In genomic region chr4:124974163-124974562, GRCh38 we compare ENCODE assay signal across 19 cellular contexts.
"Had no signal": no experiment of that assay in that cellular context is flagged by ENCODE, and none has a peak within 500 bp of the region (broad histone marks: within the 10 kb centered on the region; RNA-seq: fewer than 3 reads in every experiment).

No MANE protein-coding gene starts in this region.

- H3K36me3 ChIP-seq: ascending aorta, breast epithelium, prostate gland, transverse colon, vagina had no signal

- H3K9me3 ChIP-seq: ascending aorta, breast epithelium, prostate gland, transverse colon, vagina had no signal

- H3K27me3 ChIP-seq: ascending aorta, breast epithelium, transverse colon, vagina had no signal

- H3K4me1 ChIP-seq: ascending aorta, breast epithelium, prostate gland, transverse colon, vagina had no signal

- DNase-seq: activated CD4-positive, alpha-beta T cell treated with anti-CD3 and anti-CD28 coated beads, Interleukin-2, amount 10 ng/mL, durations not matched to agents 7 days and 5 days; activated CD8-positive, alpha-beta T cell treated with anti-CD3 and anti-CD28 coated beads, Interleukin-2, amount 10 ng/mL, durations not matched to agents 7 days and 5 days; activated naive CD4-positive, alpha-beta T cell treated with anti-CD3 and anti-CD28 coated beads for 36 hours; activated naive CD8-positive, alpha-beta T cell treated with anti-CD3 and anti-CD28 coated beads, Interleukin-2, amount 50 U/mL, for 24 hours; activated T-cell treated with anti-CD3 and anti-CD28 coated beads, Interleukin-2, amount 50 U/mL, for 4 hours; dermis blood vessel endothelial cell; effector memory CD4-positive, alpha-beta T cell; glutamatergic neuron; hypothalamus; right cardiac atrium; stimulated activated naive CD8-positive, alpha-beta T cell treated with anti-CD3 and anti-CD28 coated beads, Interleukin-15, Interleukin-2, amounts not matched to agents 100 U/mL and 50 U/mL, for 24 hours; substantia nigra; transverse colon had no signal

- H3K27ac ChIP-seq: ascending aorta, breast epithelium, skin epidermis, transverse colon, vagina had no signal

- ATAC-seq: activated CD8-positive, alpha-beta T cell treated with anti-CD3 and anti-CD28 coated beads, Interleukin-2, amount 10 ng/mL, durations not matched to agents 7 days and 5 days; activated naive CD8-positive, alpha-beta T cell treated with anti-CD3 and anti-CD28 coated beads, Interleukin-2, amount 50 U/mL, for 24 hours; activated T-cell treated with anti-CD3 and anti-CD28 coated beads, Interleukin-2, amount 50 U/mL, for 4 hours; left lobe of liver; right cardiac atrium; stimulated activated naive CD8-positive, alpha-beta T cell treated with anti-CD3 and anti-CD28 coated beads, Interleukin-15, Interleukin-2, amounts not matched to agents 100 U/mL and 50 U/mL, for 24 hours had no signal

- H3K4me3 ChIP-seq: ascending aorta, breast epithelium, prostate gland, skin epidermis, transverse colon, vagina had no signal
